In the genomic region with DNA sequence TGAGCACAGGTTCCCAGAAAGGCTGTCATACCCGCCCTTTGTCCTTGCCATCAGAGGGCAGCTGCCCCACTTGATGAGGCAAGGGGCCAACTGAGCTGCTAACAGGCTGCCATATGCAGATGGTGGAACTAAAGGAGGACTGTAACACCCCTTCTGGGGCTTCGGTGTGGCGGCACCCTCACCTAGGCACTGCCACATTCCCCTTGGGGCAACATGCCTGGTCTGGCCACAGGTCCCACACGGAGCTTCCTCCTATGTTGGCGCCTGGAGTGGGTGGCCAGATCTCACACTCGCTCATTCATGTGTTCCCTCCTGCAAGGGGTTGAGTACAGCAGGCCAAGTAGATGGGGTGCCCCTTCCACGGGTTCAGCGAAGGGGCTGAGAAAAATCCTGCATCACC, we compare ENCODE assay signal across 15 cellular contexts.
DNase-seq lines count a peak whose midpoint lies in the region; ATAC-seq and TF ChIP-seq lines count a peak whose summit lies in the region.
"Had no signal": no experiment of that assay in that cellular context is flagged by ENCODE, and none has a peak within 500 bp of the region (broad histone marks: within the 10 kb centered on the region; RNA-seq: fewer than 3 reads in every experiment).

No MANE protein-coding gene starts in this region.

- 84 to 93% (median 92%) methylated on average over 8 of the region's 8 CpGs for WGBS in spleen, 5 donors

- H3K36me3 ChIP-seq in lower lobe of right lung = no peaks in the 10 kb centered on the region
- H3K36me3 ChIP-seq in spleen = no peaks in the 10 kb centered on the region
- H3K36me3 ChIP-seq: BLaER1 had no signal

- ATAC-seq in Right ventricle myocardium inferior (no peak), Right ventricle myocardium superior (ENCODE audit: poor library complexity) (no peak), lower lobe of right lung (no peak)
- ATAC-seq: GM23338, HCT116, HepG2 had no signal

- H3K9me3 ChIP-seq in lower lobe of right lung (no peaks in the 10 kb centered on the region), spleen (peaks cover 0 to 12% (median 2%) of the 10 kb centered on the region in 8 donors)
- H3K9me3 ChIP-seq: BLaER1 had no signal

- H3K4me1 ChIP-seq in lower lobe of right lung (no peaks in the 10 kb centered on the region), spleen (no peaks in the 10 kb centered on the region)
- H3K4me1 ChIP-seq: BLaER1 had no signal

- no peak overlapping the region for H3K4me3 ChIP-seq in lower lobe of right lung
- no peak overlapping the region for H3K4me3 ChIP-seq in spleen
- H3K4me3 ChIP-seq: BLaER1, GM23338 had no signal

- DNase-seq in Right ventricle myocardium inferior (ENCODE audit: missing footprints) (peak; percentile 64), Right ventricle myocardium superior (no peak), lower lobe of right lung (peak; percentile 32), spleen (peak; percentile 68), NCI-H187 (lab: John Stamatoyannopoulos, UW) (no peak), NCI-H2029 (lab: John Stamatoyannopoulos, UW) (no peak), HPDE6-E6E7 (ENCODE audit: extremely low spot score) (no peak)
- DNase-seq: 8988T, DMS79 treated with DMSO at 0.1 percent for 48 hours, GF-D8, HFFc6 had no signal

- no peak for TF ChIP-seq POLR2A in spleen (IDR thresholded peaks at IDR 0.05)

- H3K27me3 ChIP-seq in lower lobe of right lung (ENCODE audit: low read depth) = no peaks in the 10 kb centered on the region
- H3K27me3 ChIP-seq in spleen (replicated peaks in 1 of 7) = no peaks in the 10 kb centered on the region
- H3K27me3 ChIP-seq: BLaER1 had no signal

- TF ChIP-seq CTCF in lower lobe of right lung (IDR thresholded peaks at IDR 0.05) (no peak), spleen (IDR thresholded peaks at IDR 0.05 in 8 of 11, conservative IDR thresholded peaks at IDR 0.05 in 3 of 11) (no peak)

- intact Hi-C loops in Right ventricle myocardium inferior (cut with DNase I) = no loop called here
- intact Hi-C loops in Right ventricle myocardium superior (cut with DNase I) = no loop called here
- intact Hi-C loops in lower lobe of right lung (cut with DNase I) = no loop called here
- intact Hi-C loops in spleen (cut with DNase I; ENCODE audit: low total_unique reads) = no loop called here

- H3K27ac ChIP-seq in lower lobe of right lung (no peak overlapping the region), spleen (no peak overlapping the region)
- H3K27ac ChIP-seq: BLaER1 had no signal

Comparison
In these comparisons a context has a peak if more than half of its experiments do, and no peak if none do; other contexts are left out.
1. DNase-seq: peak in Right ventricle myocardium inferior (single experiment), lower lobe of right lung (single experiment) and spleen (single experiment); none in Right ventricle myocardium superior (single experiment), NCI-H187 (0 of 2), NCI-H2029 (single experiment) and HPDE6-E6E7 (single experiment).